Comparison of ENCODE assay signal across 11 cellular contexts in the genomic region with DNA sequence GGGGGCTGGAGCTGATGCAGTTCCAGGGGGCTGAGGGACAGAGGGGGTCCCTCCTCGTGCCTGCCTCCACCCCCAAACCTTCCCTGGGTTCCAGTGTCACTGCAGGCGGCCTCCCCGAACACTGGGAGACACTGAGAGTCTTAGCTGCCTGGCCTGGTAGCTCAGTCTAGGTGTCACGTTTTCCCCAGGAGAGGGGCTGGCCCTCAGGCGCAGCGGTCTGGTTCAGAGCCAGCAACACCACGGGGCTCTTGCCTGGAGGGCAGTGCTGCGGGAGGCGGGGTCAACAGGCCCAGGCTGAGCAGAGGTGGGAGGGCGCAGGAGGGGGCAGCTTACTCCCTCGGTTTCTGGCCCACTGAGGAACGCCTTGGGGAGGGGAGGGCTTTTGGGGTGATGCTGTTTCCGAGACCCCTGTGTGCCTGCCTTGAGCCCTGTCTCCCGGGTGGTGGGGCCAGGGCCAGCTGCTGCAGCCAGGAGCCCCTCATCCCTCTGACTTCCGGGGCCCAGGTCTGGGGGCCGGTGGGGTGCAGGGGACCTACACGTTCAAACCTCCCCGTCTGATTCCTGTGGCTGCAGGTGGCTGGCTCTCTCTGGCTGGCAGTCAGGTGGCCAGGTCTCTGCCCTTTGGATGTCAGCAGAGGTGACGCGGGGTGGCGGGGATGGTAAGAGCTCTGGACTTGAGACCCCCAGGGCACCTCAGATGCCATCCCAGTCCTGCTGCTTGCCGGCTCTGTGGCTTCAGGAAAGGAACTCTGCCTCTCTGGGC.
DNase-seq lines count a peak whose midpoint lies in the region; ATAC-seq, FAIRE-seq and TF ChIP-seq lines count a peak whose summit lies in the region.
"Had no signal": no experiment of that assay in that cellular context is flagged by ENCODE, and none has a peak within 500 bp of the region (broad histone marks: within the 10 kb centered on the region; RNA-seq: fewer than 3 reads in every experiment).

No MANE protein-coding gene starts in this region.

- no peaks in the 10 kb centered on the region for H3K79me2 ChIP-seq in OCI-LY3 (ENCODE audit: low read length)

- H3K36me3 ChIP-seq in OCI-LY3 (replicated peaks; ENCODE audit: low read depth, low read length) = no peaks in the 10 kb centered on the region
- no peaks in the 10 kb centered on the region for H3K36me3 ChIP-seq in esophagus squamous epithelium

- H3K27me3 ChIP-seq in OCI-LY3 (ENCODE audit: low read depth, low read length) (no peaks in the 10 kb centered on the region), esophagus squamous epithelium (no peaks in the 10 kb centered on the region)

- ATAC-seq in sciatic nerve = peak; percentile 30
- no peak for ATAC-seq in GM19023 (IDR thresholded peaks at IDR 0.05; ENCODE audit: unreplicated experiment)
- no peak for ATAC-seq in HG03439 (IDR thresholded peaks at IDR 0.05; ENCODE audit: unreplicated experiment)

- peaks cover 21% of the 10 kb centered on the region for H3K4me1 ChIP-seq in OCI-LY3 (ENCODE audit: low read length)
- peaks cover 32 to 70% (median 32%) of the 10 kb centered on the region in 3 donors for H3K4me1 ChIP-seq in esophagus squamous epithelium
- H3K4me1 ChIP-seq: psoas muscle had no signal

- H3K9me3 ChIP-seq in OCI-LY3 (ENCODE audit: insufficient read depth, low read length) (no peaks in the 10 kb centered on the region), esophagus squamous epithelium (no peaks in the 10 kb centered on the region)
- H3K9me3 ChIP-seq: psoas muscle had no signal

- TF ChIP-seq POLR2A in H54 (IDR thresholded peaks at IDR 0.05; ENCODE audit: low read depth, low read length) (no peak), esophagus squamous epithelium (IDR thresholded peaks at IDR 0.05) (no peak)

- no peaks in the 10 kb centered on the region for H4K20me1 ChIP-seq in OCI-LY3 (ENCODE audit: insufficient read depth, low read length)

- H3K4me3 ChIP-seq in OCI-LY3 (ENCODE audit: low read length) (peak overlapping the region; percentile 62; the same call in 1 of the 2 replicates), esophagus squamous epithelium (no peak overlapping the region)
- H3K4me3 ChIP-seq: psoas muscle had no signal

- H3K27ac ChIP-seq in OCI-LY3 (ENCODE audit: low read length) (peak overlapping the region; percentile 35; the same call in 1 of the 2 replicates), esophagus squamous epithelium (peak overlapping the region in 1 of 4 donors; percentile 4)
- H3K27ac ChIP-seq: psoas muscle had no signal

- FAIRE-seq in H54 (lab: Jason Lieb, UNC) = no peak

- peak overlapping the region; percentile 51 for H2AFZ ChIP-seq in OCI-LY3 (ENCODE audit: low read depth, low read length)

- DNase-seq in H54 (ENCODE audit: insufficient read length, low spot score) (peak; percentile 77), fibroblast of the conjunctiva (ENCODE audit: low read depth) (peak; percentile 22), sciatic nerve (ENCODE audit: low spot score) (no peak), HT-29 (ENCODE audit: low spot score) (no peak), esophagus squamous epithelium (lab: John Stamatoyannopoulos, UW) (no peak)
- DNase-seq: activated CD4-positive, alpha-beta T cell treated with anti-CD3 and anti-CD28 coated beads for 4 hours; effector CD8-positive, alpha-beta T cell had no signal

- TF ChIP-seq CTCF in OCI-LY3 (IDR thresholded peaks at IDR 0.05; ENCODE audit: low read depth, low read length) (no peak), esophagus squamous epithelium (IDR thresholded peaks at IDR 0.05) (no peak)

- peak overlapping the region; percentile 83 for H3K4me2 ChIP-seq in OCI-LY3 (ENCODE audit: low read length)

- WGBS in esophagus squamous epithelium, 2 donors = 82% methylated on average over 7 of the region's 22 CpGs; no CpG with 5 or more reads in 1 of the 2 donors

- H3K9ac ChIP-seq in OCI-LY3 (ENCODE audit: low read length) = peak overlapping the region; percentile 62; the same call in 1 of the 2 replicates

- intact Hi-C loops in sciatic nerve (cut with DNase I) (no loop called here), esophagus squamous epithelium (cut with DNase I) (no loop called here)

Comparison
In these comparisons a context has a peak if more than half of its experiments do, and no peak if none do; other contexts are left out.
1. DNase-seq: peak in H54 (single experiment) and fibroblast of the conjunctiva (single experiment); none in sciatic nerve (single experiment), HT-29 (single experiment) and esophagus squamous epithelium (single experiment).